In genomic region chr20:16393836-16394235, GRCh38 we compare ENCODE assay signal across 16 cellular contexts.
DNase-seq lines count a peak whose midpoint lies in the region; ATAC-seq, FAIRE-seq and TF ChIP-seq lines count a peak whose summit lies in the region.
"Had no signal": no experiment of that assay in that cellular context is flagged by ENCODE, and none has a peak within 500 bp of the region (broad histone marks: within the 10 kb centered on the region; RNA-seq: fewer than 3 reads in every experiment).

No MANE protein-coding gene starts in this region.

- ATAC-seq in left colon (peak; percentile 19), GM21619 (IDR thresholded peaks at IDR 0.05; ENCODE audit: unreplicated experiment) (no peak)
- ATAC-seq: CD8-positive, alpha-beta T cell had no signal

- no peaks in the 10 kb centered on the region for H3K27me3 ChIP-seq in esophagus muscularis mucosa
- H3K27me3 ChIP-seq in small intestine (ENCODE audit: control insufficient read depth in 2 of 2, insufficient read depth in 2 of 2, low read length in 2 of 2) = no peaks in the 10 kb centered on the region
- H3K27me3 ChIP-seq in SJCRH30 = no peaks in the 10 kb centered on the region

- intact Hi-C loops in esophagus muscularis mucosa (cut with DNase I) = no loop called here
- intact Hi-C loops in left colon (cut with DNase I, micrococcal nuclease) = no loop called here

- TF ChIP-seq EP300 in esophagus muscularis mucosa (IDR thresholded peaks at IDR 0.05) = no peak

- DNase-seq in RCC 7860 (ENCODE audit: low spot score) (peak; percentile 10), esophagus muscularis mucosa (ENCODE audit: extremely low spot score) (peak; percentile 31), left colon (no peak), small intestine (peak; percentile 20), NK-92 (lab: John Stamatoyannopoulos, UW; ENCODE audit: unreplicated experiment) (no peak), SJCRH30 (no peak)
- DNase-seq: CD8-positive, alpha-beta T cell; COR-L47; DND-41; GDM1 had no signal

- H3K27ac ChIP-seq in esophagus muscularis mucosa (replicated peaks in 1 of 4) (no peak overlapping the region), small intestine (ENCODE audit: low read depth in 1 of 2, low read length in 1 of 2) (no peak overlapping the region), SJCRH30 (no peak overlapping the region)

- peaks cover 0 to 13% (median 5%) of the 10 kb centered on the region in 4 donors for H3K36me3 ChIP-seq in esophagus muscularis mucosa
- H3K36me3 ChIP-seq in small intestine (ENCODE audit: control insufficient read depth in 2 of 2, insufficient read depth in 2 of 2, low read length in 2 of 2) = peaks cover 0 to 3% of the 10 kb centered on the region in 2 donors
- no peaks in the 10 kb centered on the region for H3K36me3 ChIP-seq in SJCRH30
- H3K36me3 ChIP-seq: HAP-1 had no signal

- no peak for TF ChIP-seq CTCF in esophagus muscularis mucosa (IDR thresholded peaks at IDR 0.05)

- no peak for TF ChIP-seq POLR2A in esophagus muscularis mucosa (IDR thresholded peaks at IDR 0.05; ENCODE audit: low read depth)

- peak; percentile 18 for FAIRE-seq in RCC 7860 (lab: Jason Lieb, UNC)
- FAIRE-seq in small intestine (lab: Jason Lieb, UNC) = no peak
- FAIRE-seq: GM12892, GM19239, H1, HTR-8/SVneo had no signal

- H3K9me3 ChIP-seq in esophagus muscularis mucosa (no peaks in the 10 kb centered on the region), small intestine (ENCODE audit: control insufficient read depth, low read depth) (no peaks in the 10 kb centered on the region), SJCRH30 (replicated peaks) (no peaks in the 10 kb centered on the region)
- H3K9me3 ChIP-seq: HAP-1 had no signal

- 67% methylated on average over 3 of the region's 3 CpGs for WGBS in esophagus muscularis mucosa
- 64 to 87% (median 64%) methylated on average over 3 of the region's 3 CpGs for WGBS in small intestine, 3 donors

- H3K4me1 ChIP-seq in esophagus muscularis mucosa (peaks cover 13 to 17% (median 14%) of the 10 kb centered on the region in 4 donors), small intestine (ENCODE audit: control insufficient read depth in 2 of 2, insufficient read depth in 1 of 2, low read depth in 1 of 2, low read length in 1 of 2) (peaks cover 0 to 2% of the 10 kb centered on the region in 2 donors), SJCRH30 (no peaks in the 10 kb centered on the region)
- H3K4me1 ChIP-seq: HAP-1 had no signal

- H3K4me3 ChIP-seq in esophagus muscularis mucosa (no peak overlapping the region), small intestine (ENCODE audit: low read depth in 1 of 2, low read length in 2 of 2) (no peak overlapping the region), SJCRH30 (no peak overlapping the region)
- H3K4me3 ChIP-seq: HAP-1 had no signal

Comparison
In these comparisons a context has a peak if more than half of its experiments do, and no peak if none do; other contexts are left out.
1. DNase-seq: peak in RCC 7860 (single experiment), esophagus muscularis mucosa (single experiment) and small intestine (single experiment); none in left colon (0 of 2), NK-92 (single experiment) and SJCRH30 (0 of 2).